ENCODE assay signal across 8 cellular contexts in the genomic region with DNA sequence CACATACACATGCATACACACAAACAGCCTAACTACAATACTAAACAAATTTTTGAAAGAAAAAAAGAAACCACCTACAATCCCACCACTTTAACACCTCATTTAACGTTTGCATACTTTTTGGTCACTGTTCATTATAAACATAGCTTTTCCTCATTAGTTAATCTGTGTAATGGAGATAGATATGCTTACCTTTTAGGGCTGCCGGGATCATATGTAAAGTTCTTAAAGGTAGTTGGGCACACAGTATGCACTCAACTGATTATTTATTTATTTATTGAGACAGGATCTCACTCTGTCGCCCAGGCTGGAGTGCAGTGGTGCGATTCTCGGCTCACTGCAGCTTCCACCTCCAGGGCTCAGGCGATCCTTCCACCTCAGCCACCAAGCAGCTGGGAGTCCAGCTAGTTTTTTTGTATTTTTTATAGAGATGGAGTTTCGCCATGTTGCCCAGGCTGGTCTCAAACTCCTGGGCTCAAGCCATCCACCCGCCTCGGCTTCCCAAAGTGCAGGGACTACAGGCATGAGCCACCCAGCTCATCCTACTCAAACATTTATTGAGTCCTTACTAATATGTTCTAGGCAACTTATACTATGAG.
DNase-seq lines count a peak whose midpoint lies in the region; ATAC-seq and TF ChIP-seq lines count a peak whose summit lies in the region.

No MANE protein-coding gene starts in this region.

- peak; percentile 20 for DNase-seq in NCI-H146 (lab: John Stamatoyannopoulos, UW)
- DNase-seq in NCI-H146 treated with DMSO at 0.1 percent for 48 hours (lab: John Stamatoyannopoulos, UW; ENCODE audit: unreplicated experiment): no peak
- no peak for DNase-seq in stimulated activated naive B cell treated with anti-CD40 and anti-IgM and Interleukin-4, amounts not matched to agents 10 μg/mL and 1 μg/mL and 100 μg/mL, for 72 hours

- H3K9me3 ChIP-seq in iPS-18c (ENCODE audit: control insufficient read depth, insufficient read depth, low read length): no peaks in the 10 kb centered on the region

- peak overlapping the region; percentile 75 for H3K27ac Mint-ChIP-seq in activated naive CD8-positive, alpha-beta T cell
- peak overlapping the region; percentile 98 for H3K27ac Mint-ChIP-seq in stimulated activated naive B cell treated with anti-CD40 and anti-IgM and Interleukin-4, amounts not matched to agents 10 μg/mL and 1 μg/mL and 100 μg/mL, for 72 hours

- H3K36me3 Mint-ChIP-seq in activated naive CD8-positive, alpha-beta T cell: peaks cover 7% of the 10 kb centered on the region
- H3K36me3 Mint-ChIP-seq in stimulated activated naive B cell treated with anti-CD40 and anti-IgM and Interleukin-4, amounts not matched to agents 10 μg/mL and 1 μg/mL and 100 μg/mL, for 72 hours: peaks cover 14 to 19% of the 10 kb centered on the region in 2 donors

- H3K4me3 ChIP-seq in iPS-18c (ENCODE audit: insufficient read depth, low read depth, low read length): peak overlapping the region; percentile 31

- H3K27me3 Mint-ChIP-seq in activated naive CD8-positive, alpha-beta T cell: no peaks in the 10 kb centered on the region
- no peaks in the 10 kb centered on the region for H3K27me3 Mint-ChIP-seq in stimulated activated naive B cell treated with anti-CD40 and anti-IgM and Interleukin-4, amounts not matched to agents 10 μg/mL and 1 μg/mL and 100 μg/mL, for 72 hours

- H3K4me3 Mint-ChIP-seq in activated naive CD8-positive, alpha-beta T cell: peak overlapping the region; percentile 92
- peak overlapping the region; percentile 89 to 95 for H3K4me3 Mint-ChIP-seq in stimulated activated naive B cell treated with anti-CD40 and anti-IgM and Interleukin-4, amounts not matched to agents 10 μg/mL and 1 μg/mL and 100 μg/mL, for 72 hours

- H3K9me3 Mint-ChIP-seq in activated naive CD8-positive, alpha-beta T cell (ENCODE audit: low read depth): no peaks in the 10 kb centered on the region
- H3K9me3 Mint-ChIP-seq in stimulated activated naive B cell treated with anti-CD40 and anti-IgM and Interleukin-4, amounts not matched to agents 10 μg/mL and 1 μg/mL and 100 μg/mL, for 72 hours: no peaks in the 10 kb centered on the region

- no peak for TF ChIP-seq POLR2A in GM18505 (IDR thresholded peaks at IDR 0.05; ENCODE audit: borderline replicate concordance, extremely low read depth, insufficient read depth, insufficient read length)

- H3K4me1 Mint-ChIP-seq in activated naive CD8-positive, alpha-beta T cell (ENCODE audit: low read depth): peaks cover 48% of the 10 kb centered on the region
- H3K4me1 Mint-ChIP-seq in stimulated activated naive B cell treated with anti-CD40 and anti-IgM and Interleukin-4, amounts not matched to agents 10 μg/mL and 1 μg/mL and 100 μg/mL, for 72 hours: peaks cover 34 to 50% of the 10 kb centered on the region in 2 donors

- no peak for ATAC-seq in stimulated activated naive B cell treated with anti-CD40 and anti-IgM and Interleukin-4, amounts not matched to agents 10 μg/mL and 1 μg/mL and 100 μg/mL, for 72 hours (replicated peaks)
- ATAC-seq in GM18505 (IDR thresholded peaks at IDR 0.05; ENCODE audit: unreplicated experiment): no peak
- no peak for ATAC-seq in GM19463 (IDR thresholded peaks at IDR 0.05; ENCODE audit: unreplicated experiment)
- no peak for ATAC-seq in HG03565 (IDR thresholded peaks at IDR 0.05; ENCODE audit: unreplicated experiment)
